11 cellular contexts compared by ENCODE assay signal in the genomic region with DNA sequence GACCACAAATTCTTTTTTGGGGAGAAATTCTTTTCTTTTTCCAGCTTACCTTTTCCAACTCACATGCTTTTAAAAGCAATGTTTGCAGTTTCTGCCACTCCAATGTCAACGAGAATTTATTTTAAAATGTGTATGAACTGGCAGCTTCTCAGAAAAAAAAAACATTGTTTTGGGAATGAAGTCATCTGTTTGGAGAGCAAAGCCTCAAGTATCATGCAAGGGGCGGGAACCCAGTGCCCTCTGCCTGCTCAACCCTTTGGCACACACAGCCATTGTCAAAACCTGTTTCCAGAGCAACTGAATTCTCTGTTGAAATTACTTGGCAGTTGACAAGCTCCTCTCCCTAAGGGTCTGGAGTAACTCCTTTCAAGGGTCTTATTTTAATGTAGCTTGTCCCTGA.
A peak's percentile ranks its signal among the peaks of the same experiment; 100 is the strongest.
DNase-seq lines count a peak whose midpoint lies in the region; ATAC-seq and TF ChIP-seq lines count a peak whose summit lies in the region.
"Had no signal": no experiment of that assay in that cellular context is flagged by ENCODE, and none has a peak within 500 bp of the region (broad histone marks: within the 10 kb centered on the region; RNA-seq: fewer than 3 reads in every experiment).

No MANE protein-coding gene starts in this region.

- H3K9ac ChIP-seq in GM23248 = peak overlapping the region; percentile 36; the same call in 1 of the 2 replicates

- H3K4me3 ChIP-seq in GM23248 (no peak overlapping the region), choroid plexus epithelial cell (ENCODE audit: low read depth, low read length) (no peak overlapping the region)
- H3K4me3 ChIP-seq: breast epithelium had no signal

- H3K79me2 ChIP-seq in GM23248 (ENCODE audit: insufficient read depth) = no peaks in the 10 kb centered on the region

- ATAC-seq in HG02852 (IDR thresholded peaks at IDR 0.05; ENCODE audit: unreplicated experiment) = no peak

- no peak overlapping the region for H2AFZ ChIP-seq in GM23248

- no peaks in the 10 kb centered on the region for H4K20me1 ChIP-seq in GM23248 (ENCODE audit: insufficient read depth)

- 28 to 31% methylated on average over 2 of the region's 2 CpGs for WGBS in GM23248 (ENCODE audit: low coverage in 1 of 2, low lambda C conversion rate in 2 of 2, missing lambda C conversion rate in 2 of 2), 2 experiments

- TF ChIP-seq CTCF in choroid plexus epithelial cell (conservative IDR thresholded peaks at IDR 0.05; ENCODE audit: low read depth, low read length) = no peak

- DNase-seq in GM23248 = peak; percentile 88
- peak; percentile 70 for DNase-seq in NCI-H2196 treated with DMSO at 0.1 percent for 48 hours (lab: John Stamatoyannopoulos, UW; ENCODE audit: unreplicated experiment)
- DNase-seq in choroid plexus epithelial cell (ENCODE audit: low read depth) = peak; percentile 65
- DNase-seq in renal cortical epithelial cell (ENCODE audit: low read depth) = peak; percentile 77
- no peak for DNase-seq in HEK293T (ENCODE audit: extremely low spot score)
- DNase-seq in putamen (ENCODE audit: low spot score) = no peak
- DNase-seq in T1000 (lab: John Stamatoyannopoulos, UW) = no peak
- DNase-seq: activated CD4-positive, alpha-beta T cell treated with anti-CD3 and anti-CD28 coated beads, Interleukin-2, amount 10 ng/mL, durations not matched to agents 24 days and 14 days had no signal

- H3K36me3 ChIP-seq in GM23248 (ENCODE audit: low read depth) = no peaks in the 10 kb centered on the region
- H3K36me3 ChIP-seq: breast epithelium had no signal

- H3K4me1 ChIP-seq in GM23248 (ENCODE audit: insufficient read depth) = peaks cover 38% of the 10 kb centered on the region
- H3K4me1 ChIP-seq: breast epithelium had no signal

- H3K4me2 ChIP-seq in GM23248 (ENCODE audit: unreplicated experiment) = peak overlapping the region; percentile 68

- peak overlapping the region; percentile 74 for H3K27ac ChIP-seq in GM23248
- H3K27ac ChIP-seq: HL-60 had no signal

- no peaks in the 10 kb centered on the region for H3K9me2 ChIP-seq in GM23248 (ENCODE audit: insufficient read depth)

- in situ Hi-C loops in GM23248 (cut with MboI) = no loop called here

- no peaks in the 10 kb centered on the region for H3K27me3 ChIP-seq in GM23248 (replicated peaks; ENCODE audit: insufficient read depth)
- H3K27me3 ChIP-seq: breast epithelium had no signal

- CTCF ChIA-PET in HEK293T (lab: Yijun Ruan, JAX) = interaction anchor here (0.6 kb wide), 1 partner anchor 317 kb away, joined by 3 read pairs; no protein-coding TSS in a partner anchor

- no peaks in the 10 kb centered on the region for H3K9me3 ChIP-seq in GM23248 (ENCODE audit: low read depth)
- H3K9me3 ChIP-seq: breast epithelium had no signal

- POLR2A ChIA-PET in HEK293T (lab: Yijun Ruan, JAX) = no interaction called here

- peaks cover 27% of the 10 kb centered on the region for H3F3A ChIP-seq in GM23248 (ENCODE audit: insufficient read depth)

TF ChIP-seq in HEK293T, 16 proteins besides CTCF, POLR2A, EP300 and RAD21:
- TF ChIP-seq LEF1 (IDR thresholded peaks at IDR 0.05; ENCODE audit: borderline replicate concordance) (no peak), NFRKB (IDR thresholded peaks at IDR 0.05) (no peak), BHLHE40 (IDR thresholded peaks at IDR 0.05; ENCODE audit: borderline replicate concordance) (no peak), FOXK2 (IDR thresholded peaks at IDR 0.05) (no peak), FOXA1 (IDR thresholded peaks at IDR 0.05) (no peak), ZNF384 (IDR thresholded peaks at IDR 0.05) (no peak), HDGF (IDR thresholded peaks at IDR 0.05; ENCODE audit: borderline replicate concordance) (no peak), ELF4 (IDR thresholded peaks at IDR 0.05) (no peak), SUZ12 (IDR thresholded peaks at IDR 0.05) (no peak), ARNT (IDR thresholded peaks at IDR 0.05) (no peak), FOXM1 (IDR thresholded peaks at IDR 0.05; ENCODE audit: borderline replicate concordance) (no peak), TARDBP (IDR thresholded peaks at IDR 0.05) (no peak), CTBP1 (IDR thresholded peaks at IDR 0.05; ENCODE audit: borderline replicate concordance) (no peak), SP1 (IDR thresholded peaks at IDR 0.05) (no peak), L3MBTL2 (conservative IDR thresholded peaks at IDR 0.05) (no peak)
- TF ChIP-seq, protein P1, sequence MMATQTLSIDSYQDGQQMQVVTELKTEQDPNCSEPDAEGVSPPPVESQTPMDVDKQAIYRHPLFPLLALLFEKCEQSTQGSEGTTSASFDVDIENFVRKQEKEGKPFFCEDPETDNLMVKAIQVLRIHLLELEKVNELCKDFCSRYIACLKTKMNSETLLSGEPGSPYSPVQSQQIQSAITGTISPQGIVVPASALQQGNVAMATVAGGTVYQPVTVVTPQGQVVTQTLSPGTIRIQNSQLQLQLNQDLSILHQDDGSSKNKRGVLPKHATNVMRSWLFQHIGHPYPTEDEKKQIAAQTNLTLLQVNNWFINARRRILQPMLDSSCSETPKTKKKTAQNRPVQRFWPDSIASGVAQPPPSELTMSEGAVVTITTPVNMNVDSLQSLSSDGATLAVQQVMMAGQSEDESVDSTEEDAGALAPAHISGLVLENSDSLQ (IDR thresholded peaks at IDR 0.05) = no peak

Comparison
In these comparisons a context has a peak if more than half of its experiments do, and no peak if none do; other contexts are left out.
1. DNase-seq: peak in GM23248 (single experiment), NCI-H2196 treated with DMSO at 0.1 percent for 48 hours (single experiment), choroid plexus epithelial cell (single experiment) and renal cortical epithelial cell (single experiment); none in HEK293T (single experiment), putamen (single experiment) and T1000 (single experiment).